ENCODE assay signal across 4 cellular contexts in the genomic region with DNA sequence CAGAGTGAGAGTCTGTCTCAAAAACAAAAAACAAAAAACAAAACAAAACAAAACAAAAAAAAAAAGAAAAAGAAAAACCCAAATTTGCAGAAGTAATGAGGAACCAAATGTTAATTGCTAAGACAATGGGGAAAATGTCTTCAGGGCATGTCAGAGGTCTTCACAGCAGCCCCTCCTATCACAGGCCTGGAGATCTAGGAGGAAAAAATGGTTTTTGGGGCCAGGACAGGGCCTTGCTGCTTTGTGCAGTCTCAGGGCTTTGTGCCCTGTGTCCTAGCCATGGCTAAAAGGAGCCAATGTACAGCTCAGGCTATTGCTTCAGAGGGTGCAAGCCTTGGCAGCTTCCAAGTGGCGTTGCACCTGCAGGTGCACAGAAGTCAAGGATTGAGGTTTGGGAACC. TPM values are rescaled to one million over a fixed set of nuclear protein-coding genes. Genes with fewer than 3 reads are reported as not detected.
"Had no signal": no experiment of that assay in that cellular context is flagged by ENCODE, and none has a peak within 500 bp of the region (broad histone marks: within the 10 kb centered on the region; RNA-seq: fewer than 3 reads in every experiment).

No MANE protein-coding gene starts in this region.

RNA-seq across cellular contexts. Expression of a gene that starts 9.1 kb away (rescaled TPM):
- total RNA-seq: subcutaneous adipose tissue, thoracic aorta, tibial nerve, urinary bladder had no signal
